In genomic region chr6:36064770-36065396, GRCh38 we compare ENCODE assay signal across 18 cellular contexts. TPM values are rescaled to one million over a fixed set of nuclear protein-coding genes. Genes with fewer than 3 reads are reported as not detected.
DNase-seq lines count a peak whose midpoint lies in the region; ATAC-seq and TF ChIP-seq lines count a peak whose summit lies in the region.
"Had no signal": no experiment of that assay in that cellular context is flagged by ENCODE, and none has a peak within 500 bp of the region (broad histone marks: within the 10 kb centered on the region; RNA-seq: fewer than 3 reads in every experiment).

No MANE protein-coding gene starts in this region.

- no peaks in the 10 kb centered on the region for H3K9me3 ChIP-seq in colonic mucosa
- H3K9me3 ChIP-seq: heart right ventricle, pancreas had no signal

- no peak overlapping the region for H3K4me3 Mint-ChIP-seq in CD14-positive monocyte
- H3K4me3 Mint-ChIP-seq in nephron = no peak overlapping the region
- H3K4me3 Mint-ChIP-seq: stimulated activated naive B cell treated with anti-CD40 and anti-IgM and Interleukin-4, amounts not matched to agents 10 μg/mL and 1 μg/mL and 100 μg/mL, for 72 hours had no signal

- H3K4me1 Mint-ChIP-seq in CD14-positive monocyte (peaks cover 44% of the 10 kb centered on the region), nephron (peaks cover 37% of the 10 kb centered on the region)

- TF ChIP-seq CTCF in CD14-positive monocyte (IDR thresholded peaks at IDR 0.05) (no peak), colonic mucosa (IDR thresholded peaks at IDR 0.05) (no peak), nephron (IDR thresholded peaks at IDR 0.05; ENCODE audit: unreplicated experiment in 3 of 3) (no peak)

- H3K9me3 Mint-ChIP-seq in CD14-positive monocyte (peaks cover 0 to 4% (median 0%) of the 10 kb centered on the region in 7 donors), nephron (no peaks in the 10 kb centered on the region)
- H3K9me3 Mint-ChIP-seq: stimulated activated naive B cell treated with anti-CD40 and anti-IgM and Interleukin-4, amounts not matched to agents 10 μg/mL and 1 μg/mL and 100 μg/mL, for 72 hours had no signal

- no peaks in the 10 kb centered on the region for H3K27me3 Mint-ChIP-seq in CD14-positive monocyte (ENCODE audit: low read depth in 3 of 3)
- H3K27me3 Mint-ChIP-seq in nephron (ENCODE audit: low read depth) = no peaks in the 10 kb centered on the region
- H3K27me3 Mint-ChIP-seq: stimulated activated naive B cell treated with anti-CD40 and anti-IgM and Interleukin-4, amounts not matched to agents 10 μg/mL and 1 μg/mL and 100 μg/mL, for 72 hours had no signal

- no peak overlapping the region for H3K4me3 ChIP-seq in colonic mucosa
- H3K4me3 ChIP-seq: heart right ventricle, pancreas had no signal

- peak overlapping the region in 6 of 7 donors; percentile 17 to 83 (median 71) for H3K27ac Mint-ChIP-seq in CD14-positive monocyte
- peak overlapping the region; percentile 13 to 63 (median 14) for H3K27ac Mint-ChIP-seq in nephron
- H3K27ac Mint-ChIP-seq: stimulated activated naive B cell treated with anti-CD40 and anti-IgM and Interleukin-4, amounts not matched to agents 10 μg/mL and 1 μg/mL and 100 μg/mL, for 72 hours had no signal

- peaks cover 35 to 63% of the 10 kb centered on the region in 2 donors for H3K36me3 Mint-ChIP-seq in CD14-positive monocyte
- H3K36me3 Mint-ChIP-seq in nephron (ENCODE audit: low read depth) = peaks cover 13% of the 10 kb centered on the region

- peak overlapping the region in 1 of 2 donors; percentile 8 for H3K9ac ChIP-seq in colonic mucosa (ENCODE audit: low read depth in 2 of 2, low read length in 2 of 2)

- no peaks in the 10 kb centered on the region for H3K4me1 ChIP-seq in colonic mucosa

- peak overlapping the region; percentile 26 for H3K27ac ChIP-seq in colonic mucosa
- H3K27ac ChIP-seq: heart right ventricle, pancreas had no signal

- no peaks in the 10 kb centered on the region for H3K36me3 ChIP-seq in colonic mucosa

- H3K27me3 ChIP-seq in colonic mucosa = no peaks in the 10 kb centered on the region
- H3K27me3 ChIP-seq: heart right ventricle, pancreas had no signal

- no peak for ATAC-seq in GM21786 (IDR thresholded peaks at IDR 0.05; ENCODE audit: unreplicated experiment)
- no peak for ATAC-seq in GM18505 (IDR thresholded peaks at IDR 0.05; ENCODE audit: unreplicated experiment)
- no peak for ATAC-seq in HG03354 (IDR thresholded peaks at IDR 0.05; ENCODE audit: poor library complexity, severe bottlenecking, unreplicated experiment)
- no peak for ATAC-seq in GM21447 (IDR thresholded peaks at IDR 0.05; ENCODE audit: unreplicated experiment)
- ATAC-seq: heart right ventricle; stimulated activated naive B cell treated with anti-CD40 and anti-IgM and Interleukin-4, amounts not matched to agents 10 μg/mL and 1 μg/mL and 100 μg/mL, for 72 hours had no signal

- DNase-seq in CD14-positive monocyte (ENCODE audit: low spot score) (no peak), HT-29 (ENCODE audit: low spot score) (peak; percentile 57), colonic mucosa (peak; percentile 45)
- DNase-seq: activated CD4-positive, alpha-beta T cell treated with anti-CD3 and anti-CD28 coated beads for 48 hours; anterior cingulate cortex; cortex of kidney; DMS153; heart right ventricle; Kasumi-1; midbrain; NCI-H1436 treated with DMSO at 0.1 percent for 48 hours; pancreas; stimulated activated naive B cell treated with anti-CD40 and anti-IgM and Interleukin-4, amounts not matched to agents 10 μg/mL and 1 μg/mL and 100 μg/mL, for 72 hours had no signal

- intact Hi-C loops in CD14-positive monocyte (cut with micrococcal nuclease) = no loop called here
- intact Hi-C loops in colonic mucosa (cut with DNase I) = no loop called here

- no peak for TF ChIP-seq POLR2A in GM18505 (IDR thresholded peaks at IDR 0.05; ENCODE audit: borderline replicate concordance, extremely low read depth, insufficient read depth, insufficient read length)

RNA-seq across cellular contexts. Expression of gene MAPK14, which starts 37.3 kb away (rescaled TPM):
- polyA plus RNA-seq in CD14-positive monocyte = 10 to 100 TPM; 83.7 to 96.6 TPM
- 33.6 and 38.0 TPM in 2 replicates for total RNA-seq in HT-29 (2014; rRNA removed; shearing (Covaris generic))
- total RNA-seq in colonic mucosa = 10 to 100 TPM; 62.2 to 76.1 TPM

RNA-seq across cellular contexts. Expression of gene SLC26A8, which starts 40.4 kb away (rescaled TPM):
- polyA plus RNA-seq in CD14-positive monocyte = 1 to 10 TPM in 1 of 2 donors, under 1 TPM in 1; 0.52 to 1.5 TPM
- total RNA-seq in HT-29 (2014; rRNA removed; shearing (Covaris generic)) = not detected in 2 replicates
- total RNA-seq in colonic mucosa = under 1 TPM in 1 of 2 donors, not detected in 1; 0.27 TPM
